ENCODE assay signal across 1 cellular context in the genomic region with DNA sequence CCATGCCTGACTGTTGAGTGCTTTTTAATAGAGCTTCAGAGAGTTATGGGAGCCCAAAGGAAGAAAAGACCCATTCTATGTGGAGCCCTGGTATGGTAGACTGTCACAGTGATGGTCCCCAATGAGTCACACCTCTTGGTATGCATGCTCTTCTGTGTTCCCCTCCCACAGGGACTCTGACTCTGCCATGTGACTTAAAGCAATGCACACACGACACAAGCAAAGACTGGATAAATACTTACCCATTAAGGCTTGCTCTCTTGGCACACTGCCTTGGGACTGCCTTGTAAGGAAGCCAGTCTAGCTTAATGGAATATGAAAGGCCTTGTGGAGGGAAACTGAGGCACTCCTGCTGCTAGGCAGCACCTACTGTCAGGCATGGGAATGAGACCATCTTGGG.
TF ChIP-seq lines count a peak whose summit lies in the region.

No MANE protein-coding gene starts in this region.

TF ChIP-seq in IMR-90, 13 proteins besides CTCF, POLR2A, EP300 and RAD21 (continued from another document):
- TF ChIP-seq, protein P1, sequence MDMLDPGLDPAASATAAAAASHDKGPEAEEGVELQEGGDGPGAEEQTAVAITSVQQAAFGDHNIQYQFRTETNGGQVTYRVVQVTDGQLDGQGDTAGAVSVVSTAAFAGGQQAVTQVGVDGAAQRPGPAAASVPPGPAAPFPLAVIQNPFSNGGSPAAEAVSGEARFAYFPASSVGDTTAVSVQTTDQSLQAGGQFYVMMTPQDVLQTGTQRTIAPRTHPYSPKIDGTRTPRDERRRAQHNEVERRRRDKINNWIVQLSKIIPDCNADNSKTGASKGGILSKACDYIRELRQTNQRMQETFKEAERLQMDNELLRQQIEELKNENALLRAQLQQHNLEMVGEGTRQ (IDR thresholded peaks at IDR 0.05; ENCODE audit: low read depth, low read length) = no peak; the same call in 1 of the 2 replicates
- TF ChIP-seq, protein P2, sequence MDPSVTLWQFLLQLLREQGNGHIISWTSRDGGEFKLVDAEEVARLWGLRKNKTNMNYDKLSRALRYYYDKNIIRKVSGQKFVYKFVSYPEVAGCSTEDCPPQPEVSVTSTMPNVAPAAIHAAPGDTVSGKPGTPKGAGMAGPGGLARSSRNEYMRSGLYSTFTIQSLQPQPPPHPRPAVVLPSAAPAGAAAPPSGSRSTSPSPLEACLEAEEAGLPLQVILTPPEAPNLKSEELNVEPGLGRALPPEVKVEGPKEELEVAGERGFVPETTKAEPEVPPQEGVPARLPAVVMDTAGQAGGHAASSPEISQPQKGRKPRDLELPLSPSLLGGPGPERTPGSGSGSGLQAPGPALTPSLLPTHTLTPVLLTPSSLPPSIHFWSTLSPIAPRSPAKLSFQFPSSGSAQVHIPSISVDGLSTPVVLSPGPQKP (IDR thresholded peaks at IDR 0.05; ENCODE audit: borderline replicate concordance, low read depth, low read length) = no peak
- no peak for TF ChIP-seq CEBPB (IDR thresholded peaks at IDR 0.05; ENCODE audit: low read depth, low read length)
TF ChIP-seq in IMR-90: peak in this region for 0.
